Comparison of ENCODE assay signal across 23 cellular contexts in genomic region chr2:220374282-220374681, GRCh38.
"Had no signal": no experiment of that assay in that cellular context is flagged by ENCODE, and none has a peak within 500 bp of the region (broad histone marks: within the 10 kb centered on the region; RNA-seq: fewer than 3 reads in every experiment).

No MANE protein-coding gene starts in this region.

- H3K9me3 ChIP-seq: gastroesophageal sphincter, lower lobe of right lung, ovary, tibial artery, upper lobe of right lung, vagina had no signal

- H3K4me2 ChIP-seq: neural progenitor cell had no signal

- H3K4me1 Mint-ChIP-seq: immature natural killer cell; memory B cell; stimulated activated effector memory CD8-positive, alpha-beta T cell treated with anti-CD3 and anti-CD28 coated beads, Interleukin-12 subunit alpha, Interleukin-12 subunit beta, amount 100 ng/mL, for 72 hours had no signal

- H3K27me3 ChIP-seq: gastroesophageal sphincter, neural progenitor cell, ovary, tibial artery, upper lobe of right lung, vagina had no signal

- H3K9ac ChIP-seq: neural progenitor cell had no signal

- H3K4me3 ChIP-seq: gastroesophageal sphincter, left ventricle myocardium inferior, lower lobe of right lung, neural progenitor cell, ovary, tibial artery, upper lobe of right lung, vagina had no signal

- H3K4me3 Mint-ChIP-seq: immature natural killer cell; memory B cell; mesothelial cell of epicardium; natural killer cell treated with Interleukin-12 subunit alpha and Interleukin-12 subunit beta and Interleukin-15 and Interleukin-18, amount 100 ng/mL, for 72 hours; neural progenitor cell; stimulated activated effector memory CD8-positive, alpha-beta T cell treated with anti-CD3 and anti-CD28 coated beads, Interleukin-12 subunit alpha, Interleukin-12 subunit beta, amount 100 ng/mL, for 72 hours; stimulated activated naive CD8-positive, alpha-beta T cell treated with anti-CD3 and anti-CD28 coated beads, Interleukin-15, Interleukin-2, amounts not matched to agents 100 ng/mL and 50 ng/mL, for 24 hours had no signal

- H3K27ac ChIP-seq: gastroesophageal sphincter, left ventricle myocardium inferior, lower lobe of right lung, neural progenitor cell, ovary, tibial artery, upper lobe of right lung, vagina had no signal

- H3K27ac Mint-ChIP-seq: immature natural killer cell; memory B cell; mesothelial cell of epicardium; natural killer cell treated with Interleukin-12 subunit alpha and Interleukin-12 subunit beta and Interleukin-15 and Interleukin-18, amount 100 ng/mL, for 72 hours; neural progenitor cell; stimulated activated effector memory CD8-positive, alpha-beta T cell treated with anti-CD3 and anti-CD28 coated beads, Interleukin-12 subunit alpha, Interleukin-12 subunit beta, amount 100 ng/mL, for 72 hours; stimulated activated naive CD8-positive, alpha-beta T cell treated with anti-CD3 and anti-CD28 coated beads, Interleukin-15, Interleukin-2, amounts not matched to agents 100 ng/mL and 50 ng/mL, for 24 hours had no signal

- H3K27me3 Mint-ChIP-seq: memory B cell; natural killer cell treated with Interleukin-12 subunit alpha and Interleukin-12 subunit beta and Interleukin-15 and Interleukin-18, amount 100 ng/mL, for 72 hours; stimulated activated naive CD8-positive, alpha-beta T cell treated with anti-CD3 and anti-CD28 coated beads, Interleukin-15, Interleukin-2, amounts not matched to agents 100 ng/mL and 50 ng/mL, for 24 hours had no signal

- H3K36me3 ChIP-seq: gastroesophageal sphincter, left ventricle myocardium inferior, lower lobe of right lung, neural progenitor cell, ovary, tibial artery, upper lobe of right lung, vagina had no signal

- ATAC-seq: esophagus mucosa; gastroesophageal sphincter; left cardiac atrium; lower lobe of right lung; natural killer cell treated with Interleukin-12 subunit alpha and Interleukin-12 subunit beta and Interleukin-15 and Interleukin-18, amount 100 ng/mL, for 72 hours; right cardiac atrium; stimulated activated effector memory CD8-positive, alpha-beta T cell treated with anti-CD3 and anti-CD28 coated beads, Interleukin-12 subunit alpha, Interleukin-12 subunit beta, amount 100 ng/mL, for 72 hours; upper lobe of right lung had no signal

- DNase-seq: effector memory CD4-positive, alpha-beta T cell; glutamatergic neuron; immature natural killer cell; kidney; left cardiac atrium; left ventricle myocardium inferior; lower lobe of right lung; nucleus accumbens; ovary; right cardiac atrium; stimulated activated CD4-positive, alpha-beta T cell treated with anti-CD3 and anti-CD28 coated beads, Interleukin-4, amount 100 ng/mL, for 1 hour; stimulated activated CD8-positive, alpha-beta memory T cell treated with anti-CD3 and anti-CD28 coated beads, Interleukin-4, amount 100 ng/mL, for 48 hours; tibial artery; upper lobe of right lung had no signal

- H3K36me3 Mint-ChIP-seq: immature natural killer cell; memory B cell; mesothelial cell of epicardium; natural killer cell treated with Interleukin-12 subunit alpha and Interleukin-12 subunit beta and Interleukin-15 and Interleukin-18, amount 100 ng/mL, for 72 hours; neural progenitor cell; stimulated activated effector memory CD8-positive, alpha-beta T cell treated with anti-CD3 and anti-CD28 coated beads, Interleukin-12 subunit alpha, Interleukin-12 subunit beta, amount 100 ng/mL, for 72 hours had no signal

- H3K4me1 ChIP-seq: gastroesophageal sphincter, left ventricle myocardium inferior, lower lobe of right lung, tibial artery, upper lobe of right lung, vagina had no signal

- H3K9me3 Mint-ChIP-seq: memory B cell, neural progenitor cell had no signal
